Comparison of ENCODE assay signal across 8 cellular contexts in the genomic region with DNA sequence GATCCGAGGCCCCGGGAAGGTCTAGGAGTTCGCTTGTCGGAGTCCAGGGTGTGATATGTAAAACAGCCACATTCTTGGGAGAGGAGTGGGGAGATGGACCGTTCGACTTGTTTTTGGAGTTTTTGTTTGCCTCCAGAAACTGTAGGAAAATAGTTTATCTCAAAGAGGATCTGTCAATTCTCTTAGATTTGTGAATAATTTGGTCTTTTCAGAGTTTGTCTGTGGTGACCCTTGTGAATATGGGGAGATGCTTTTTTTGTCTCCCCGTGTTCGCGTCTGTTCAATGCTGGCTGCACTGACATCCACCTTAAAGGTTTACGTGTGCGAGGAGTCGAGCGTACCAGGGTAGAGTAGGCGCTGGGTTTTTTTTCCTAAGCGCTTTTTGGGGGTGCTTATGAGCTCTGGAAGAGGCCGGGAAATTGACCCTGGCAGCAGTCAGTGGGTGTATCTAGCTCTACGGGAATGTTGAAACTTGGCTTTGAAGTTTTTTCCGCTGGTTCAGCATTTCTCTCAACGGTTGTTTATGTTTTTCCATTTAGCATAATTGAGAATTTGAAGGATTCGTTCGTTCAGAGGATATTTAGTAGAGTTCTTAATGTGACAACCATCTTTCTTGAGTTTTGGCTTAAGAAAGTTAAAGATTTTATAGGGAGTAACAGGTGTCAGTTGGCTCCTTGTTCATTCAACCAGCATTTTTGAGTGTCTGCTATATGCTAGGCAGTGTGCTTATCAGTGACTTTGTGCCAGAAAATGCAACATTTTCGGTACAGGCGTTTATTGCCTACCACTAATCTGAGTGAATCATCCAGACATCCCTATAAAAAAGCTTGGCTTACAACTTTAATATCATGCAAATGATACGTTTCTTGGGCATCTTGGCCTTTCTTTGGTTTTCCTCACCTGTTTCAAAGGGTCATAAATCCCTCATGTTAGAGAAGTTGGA. TPM values are rescaled to one million over a fixed set of nuclear protein-coding genes. Genes with fewer than 3 reads are reported as not detected.
DNase-seq lines count a peak whose midpoint lies in the region; ATAC-seq, FAIRE-seq and TF ChIP-seq lines count a peak whose summit lies in the region.

No MANE protein-coding gene starts in this region.

- H4K20me1 ChIP-seq in astrocyte (ENCODE audit: insufficient read depth, low read length) = peaks cover 45% of the 10 kb centered on the region

- H3K9ac ChIP-seq in astrocyte (ENCODE audit: low read length) (peak overlapping the region; percentile 92), kidney (ENCODE audit: low read length in 2 of 2) (peak overlapping the region; percentile 87 to 97)

- H3K27ac ChIP-seq in astrocyte (ENCODE audit: low read depth, low read length) (peak overlapping the region; percentile 97), kidney (ENCODE audit: low read depth in 2 of 2, low read length in 2 of 2) (peak overlapping the region; percentile 96 to 98), thoracic aorta (peak overlapping the region; percentile 89 to 97)

- peaks cover 41% of the 10 kb centered on the region for H3K4me1 Mint-ChIP-seq in HFFc6 (ENCODE audit: low read depth)
- peaks cover 23% of the 10 kb centered on the region for H3K4me1 Mint-ChIP-seq in astrocyte (ENCODE audit: low read depth, unreplicated experiment)

- H3K4me2 ChIP-seq in astrocyte (ENCODE audit: low read length) = peak overlapping the region; percentile 93

- POLR2A ChIA-PET in AG04449 (lab: Yijun Ruan, JAX) = interaction anchor here (1.0 kb wide), 1 partner anchor 16 kb away, joined by 5 read pairs; a partner anchor contains a TSS

- H3K36me3 Mint-ChIP-seq in HFFc6 (ENCODE audit: low read depth) (peaks cover 25% of the 10 kb centered on the region), astrocyte (ENCODE audit: low read depth, unreplicated experiment) (no peaks in the 10 kb centered on the region)

- CTCF ChIA-PET in AG04449 (lab: Yijun Ruan, JAX) = no interaction called here

- peak; percentile 21 for DNase-seq in AG04449 (ENCODE audit: low read depth, low spot score)
- DNase-seq in HFFc6 = peak; percentile 59
- DNase-seq in astrocyte (ENCODE audit: low read depth) = peak; percentile 55
- no peak for DNase-seq in kidney
- DNase-seq in thoracic aorta (ENCODE audit: low spot score) = no peak
- no peak for DNase-seq in cerebellar nuclear complex (lab: John Stamatoyannopoulos, UW)
- DNase-seq in NCI-H146 treated with DMSO at 0.1 percent for 48 hours (lab: John Stamatoyannopoulos, UW; ENCODE audit: unreplicated experiment) = no peak
- DNase-seq in NCI-H510A (lab: John Stamatoyannopoulos, UW) = no peak

- FAIRE-seq in astrocyte (lab: Jason Lieb, UNC) = no peak
- no peak for FAIRE-seq in kidney (lab: Jason Lieb, UNC)

- no peak for ATAC-seq in thoracic aorta (ENCODE audit: insufficient number of reproducible peaks, low FRiP score, low read depth)

- H2AFZ ChIP-seq in astrocyte (ENCODE audit: low read depth, low read length) = peak overlapping the region; percentile 59

- H3K9me3 Mint-ChIP-seq in HFFc6 = no peaks in the 10 kb centered on the region
- H3K9me3 Mint-ChIP-seq in astrocyte (ENCODE audit: unreplicated experiment) = no peaks in the 10 kb centered on the region

- H3K4me3 ChIP-seq in AG04449 (ENCODE audit: low read depth, low read length) (peak overlapping the region; percentile 87), astrocyte (ENCODE audit: insufficient read depth, low read depth, low read length) (peak overlapping the region; percentile 89), kidney (ENCODE audit: low read length in 2 of 2) (peak overlapping the region; percentile 84 to 94), thoracic aorta (peak overlapping the region; percentile 82)

- H3K4me1 ChIP-seq in astrocyte (ENCODE audit: insufficient read depth, low read length) = peaks cover 19% of the 10 kb centered on the region
- H3K4me1 ChIP-seq in kidney (ENCODE audit: control insufficient read depth in 1 of 2, insufficient read depth in 1 of 2, low read depth in 1 of 2, low read length in 2 of 2) = peaks cover 4 to 11% of the 10 kb centered on the region in 2 donors
- peaks cover 43 to 80% of the 10 kb centered on the region in 2 donors for H3K4me1 ChIP-seq in thoracic aorta (ENCODE audit: control insufficient read depth in 1 of 2, low read depth in 2 of 2)

- intact Hi-C loops in kidney (cut with DNase I) = no loop called here

- H3K9me3 ChIP-seq in astrocyte (ENCODE audit: insufficient read depth, low read depth, low read length) = no peaks in the 10 kb centered on the region
- H3K9me3 ChIP-seq in kidney (ENCODE audit: control insufficient read depth in 1 of 2, low read length in 2 of 2) = no peaks in the 10 kb centered on the region
- H3K9me3 ChIP-seq in thoracic aorta = no peaks in the 10 kb centered on the region

- peaks cover 57% of the 10 kb centered on the region for H3K79me2 ChIP-seq in astrocyte (ENCODE audit: insufficient read depth, low read length)

- H3K4me3 Mint-ChIP-seq in HFFc6 (peak overlapping the region; percentile 98), astrocyte (ENCODE audit: unreplicated experiment) (peak overlapping the region; percentile 95)

- H3K36me3 ChIP-seq in astrocyte (ENCODE audit: insufficient read depth, low read length) = no peaks in the 10 kb centered on the region
- no peaks in the 10 kb centered on the region for H3K36me3 ChIP-seq in kidney (ENCODE audit: control insufficient read depth in 1 of 2, insufficient read depth in 2 of 2, low read length in 2 of 2)
- H3K36me3 ChIP-seq in thoracic aorta = no peaks in the 10 kb centered on the region

- H3K27me3 ChIP-seq in astrocyte (ENCODE audit: insufficient read depth, low read length) (no peaks in the 10 kb centered on the region), thoracic aorta (replicated peaks; ENCODE audit: insufficient read depth) (no peaks in the 10 kb centered on the region)

- peak overlapping the region; percentile 98 for H3K27ac Mint-ChIP-seq in HFFc6
- H3K27ac Mint-ChIP-seq in astrocyte (ENCODE audit: unreplicated experiment) = peak overlapping the region; percentile 98

- no peak for TF ChIP-seq CTCF in AG04449 (IDR thresholded peaks at IDR 0.05; ENCODE audit: insufficient read depth, low read length, missing control alignments)
- TF ChIP-seq CTCF in HFFc6 (IDR thresholded peaks at IDR 0.05) = no peak
- TF ChIP-seq CTCF in astrocyte (IDR thresholded peaks at IDR 0.05; ENCODE audit: insufficient read depth, low read depth, low read length) = no peak
- TF ChIP-seq CTCF in kidney (IDR thresholded peaks at IDR 0.05; ENCODE audit: borderline replicate concordance, extremely low read depth, insufficient read depth) = no peak
- no peak for TF ChIP-seq CTCF in thoracic aorta (IDR thresholded peaks at IDR 0.05)

- H3K27me3 Mint-ChIP-seq in HFFc6 (ENCODE audit: insufficient read depth) (peaks cover 2% of the 10 kb centered on the region), astrocyte (ENCODE audit: low read depth, unreplicated experiment) (no peaks in the 10 kb centered on the region)

RNA-seq across cellular contexts. Expression of a gene that starts 1.2 kb away (rescaled TPM):
- 100 to 1,000 TPM; 210 to 246 (median 229) TPM for total RNA-seq in HFFc6 (2021; fragmentation: NEBNext Ultra II Directional; extraction: Animal tissue kit (Norgen Biotek cat#: 25700))
- total RNA-seq in astrocyte = 152 and 165 TPM in 2 replicates
- total RNA-seq in kidney = 127 TPM
- 77.3 TPM for polyA plus RNA-seq in kidney (ENCODE audit: insufficient read depth, low read depth, low replicate concordance)
- total RNA-seq in thoracic aorta = 10 to 100 TPM; 79.4 to 85.4 TPM

RNA-seq across cellular contexts. Expression of a gene that starts 16.0 kb away (rescaled TPM):
- total RNA-seq in HFFc6 (2021; fragmentation: NEBNext Ultra II Directional; extraction: Animal tissue kit (Norgen Biotek cat#: 25700)) = 10 to 100 TPM; 11.5 to 15.2 (median 13.4) TPM
- total RNA-seq in astrocyte (25.6 and 27.9 TPM in 2 replicates), kidney (22.1 TPM), thoracic aorta (10 to 100 TPM; 71.2 to 72.2 TPM)
- polyA plus RNA-seq in kidney (ENCODE audit: insufficient read depth, low read depth, low replicate concordance) = 14.1 TPM

Comparison
In these comparisons a context has a peak if more than half of its experiments do, and no peak if none do; other contexts are left out.
1. DNase-seq: peak in AG04449 (single experiment), HFFc6 (single experiment) and astrocyte (single experiment); none in kidney (single experiment), thoracic aorta (single experiment), cerebellar nuclear complex (0 of 2), NCI-H146 treated with DMSO at 0.1 percent for 48 hours (single experiment) and NCI-H510A (single experiment).
2. Peak in every context shown above with its lines, with median percentiles within 50 percentile points of each other: H3K4me3 ChIP-seq and H3K27ac ChIP-seq.